ENCODE assay signal across 11 cellular contexts in the genomic region with DNA sequence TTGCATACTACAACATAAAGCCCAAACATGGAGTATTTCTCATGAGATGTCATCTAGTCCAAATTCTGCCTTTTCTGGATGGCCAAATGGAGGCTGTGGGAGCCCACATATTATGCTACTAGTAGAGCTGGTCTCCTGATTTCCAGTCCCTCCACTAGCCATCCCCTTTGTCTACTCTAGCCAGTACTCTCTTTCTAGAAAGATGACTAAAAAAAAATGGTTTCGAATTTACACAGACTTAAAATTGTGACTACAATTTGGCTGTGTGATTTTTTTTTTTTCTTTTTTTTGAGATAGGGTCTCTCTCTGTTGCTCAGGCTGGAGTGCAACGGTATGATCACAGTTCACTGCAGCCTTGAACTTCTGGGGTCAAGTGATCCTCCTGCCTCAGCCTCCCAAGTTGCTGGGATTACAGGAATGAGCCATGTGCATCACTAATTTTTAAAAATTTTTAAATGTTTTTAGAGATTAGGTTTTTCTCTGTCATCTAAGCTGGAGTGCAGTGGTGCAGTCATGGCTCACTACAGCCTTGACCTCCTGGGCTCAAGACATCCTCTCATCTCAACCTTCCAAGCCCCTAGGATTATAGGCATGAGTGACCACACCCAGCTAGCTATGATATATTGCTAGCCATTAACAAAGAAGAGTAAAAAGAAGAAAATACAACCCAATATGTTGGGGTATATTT.
DNase-seq lines count a peak whose midpoint lies in the region; ATAC-seq and TF ChIP-seq lines count a peak whose summit lies in the region.
"Had no signal": no experiment of that assay in that cellular context is flagged by ENCODE, and none has a peak within 500 bp of the region (broad histone marks: within the 10 kb centered on the region; RNA-seq: fewer than 3 reads in every experiment).

No MANE protein-coding gene starts in this region.

- H3K27me3 ChIP-seq in GM06990 (replicated peaks; ENCODE audit: control insufficient read depth, insufficient read depth, low read length) (no peaks in the 10 kb centered on the region), dorsolateral prefrontal cortex (no peaks in the 10 kb centered on the region)
- H3K27me3 ChIP-seq: BE2C had no signal

- no peaks in the 10 kb centered on the region for H3K36me3 ChIP-seq in GM06990 (ENCODE audit: control insufficient read depth, insufficient read depth, low read length)
- H3K36me3 ChIP-seq: BE2C had no signal

- peaks cover 1% of the 10 kb centered on the region for H3K9me3 Mint-ChIP-seq in mesothelial cell of epicardium

- H3K4me3 ChIP-seq in GM06990 (replicated peaks; ENCODE audit: low read depth, low read length) (peak overlapping the region; percentile 47), dorsolateral prefrontal cortex (no peak overlapping the region)

- H3K4me3 Mint-ChIP-seq in mesothelial cell of epicardium: no peak overlapping the region

- peaks cover 2% of the 10 kb centered on the region for H3K4me1 Mint-ChIP-seq in mesothelial cell of epicardium

- intact Hi-C loops in dorsolateral prefrontal cortex (cut with DNase I): no loop called here

- no peak overlapping the region for H3K27ac Mint-ChIP-seq in mesothelial cell of epicardium

- no peak for DNase-seq in GM06990 (ENCODE audit: extremely low read depth, insufficient read length)
- DNase-seq in dorsolateral prefrontal cortex: no peak
- DNase-seq in mucosa of gallbladder (ENCODE audit: low spot score): no peak
- DNase-seq in kidney glomerular epithelial cell (lab: John Stamatoyannopoulos, UW): no peak
- no peak for DNase-seq in mesothelial cell of epicardium (ENCODE audit: low spot score in 2 of 2, unreplicated experiment in 2 of 2)
- DNase-seq: BE2C, NCI-H526 treated with DMSO at 0.1 percent for 48 hours had no signal

- H3K36me3 Mint-ChIP-seq in mesothelial cell of epicardium: peaks cover under 1% of the 10 kb centered on the region

- ATAC-seq in GM18907 (IDR thresholded peaks at IDR 0.05; ENCODE audit: unreplicated experiment): peak; percentile 45
- ATAC-seq in GM21737 (IDR thresholded peaks at IDR 0.05; ENCODE audit: unreplicated experiment): peak; percentile 32
- ATAC-seq in HG03196 (IDR thresholded peaks at IDR 0.05; ENCODE audit: unreplicated experiment): peak; percentile 30
- ATAC-seq: esophagus mucosa had no signal

- H3K27me3 Mint-ChIP-seq in mesothelial cell of epicardium (ENCODE audit: low read depth): peaks cover 12% of the 10 kb centered on the region

- no peak overlapping the region for H3K27ac ChIP-seq in dorsolateral prefrontal cortex

- TF ChIP-seq CTCF in GM06990 (IDR thresholded peaks at IDR 0.05; ENCODE audit: insufficient read depth, low read length, poor library complexity, severe bottlenecking): no peak
- TF ChIP-seq CTCF in dorsolateral prefrontal cortex (IDR thresholded peaks at IDR 0.05 in 54 of 56, conservative IDR thresholded peaks at IDR 0.05 in 2 of 56; ENCODE audit: low read depth in 1 of 56, partially characterized antibody in 56 of 56): no peak
- TF ChIP-seq CTCF in mesothelial cell of epicardium (IDR thresholded peaks at IDR 0.05; ENCODE audit: unreplicated experiment): no peak
